ENCODE assay signal across 8 cellular contexts in the genomic region with DNA sequence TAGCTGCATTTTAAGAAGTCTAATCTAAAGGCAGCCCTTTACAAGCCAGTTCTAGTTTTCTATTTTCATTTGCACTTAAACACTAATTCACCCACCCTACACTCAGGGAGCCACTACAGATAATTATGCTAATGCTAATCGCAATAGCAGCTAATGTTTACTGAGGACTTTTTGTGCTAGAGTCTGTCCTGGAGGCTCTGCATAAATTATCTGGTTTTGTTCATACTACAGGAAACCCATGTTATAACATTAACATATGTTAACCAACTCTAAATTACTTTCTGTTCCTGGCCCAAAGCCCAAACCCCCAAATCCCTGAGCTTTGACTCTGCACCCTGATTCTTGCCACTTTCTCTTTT. TPM values are rescaled to one million over a fixed set of nuclear protein-coding genes. Genes with fewer than 3 reads are reported as not detected.
DNase-seq lines count a peak whose midpoint lies in the region; ATAC-seq and TF ChIP-seq lines count a peak whose summit lies in the region.

No MANE protein-coding gene starts in this region.

- in situ Hi-C loops in ACHN (cut with HindIII; ENCODE audit: low pct_ligation_motif_present, low pct_unique_long_range_greater_than_20kb, low sequenced_read_pairs) = no loop called here

- H3K36me3 Mint-ChIP-seq in HFFc6 (ENCODE audit: low read depth) (no peaks in the 10 kb centered on the region), WTC11 (no peaks in the 10 kb centered on the region)

- no peak overlapping the region for H3K27ac ChIP-seq in thymus (ENCODE audit: low read depth)

- 23% methylated on average over 1 of the region's 1 CpG for WGBS in thymus

- peaks cover 21% of the 10 kb centered on the region for H3K4me1 Mint-ChIP-seq in HFFc6 (ENCODE audit: low read depth)
- peaks cover 23% of the 10 kb centered on the region for H3K4me1 Mint-ChIP-seq in WTC11

- no peaks in the 10 kb centered on the region for H3K36me3 ChIP-seq in thymus (ENCODE audit: control insufficient read depth, insufficient read depth)

- peak overlapping the region; percentile 87 for H3K4me3 Mint-ChIP-seq in HFFc6
- peak overlapping the region; percentile 86 for H3K4me3 Mint-ChIP-seq in WTC11

- H3K27ac Mint-ChIP-seq in HFFc6 (no peak overlapping the region), WTC11 (no peak overlapping the region)

- POLR2A ChIA-PET in WTC11 (lab: Charles Lee) = no interaction called here

- H3K4me1 ChIP-seq in thymus (ENCODE audit: control insufficient read depth, insufficient read depth, low read length) = no peaks in the 10 kb centered on the region

- H3K27me3 Mint-ChIP-seq in HFFc6 (ENCODE audit: insufficient read depth) (peaks cover 3% of the 10 kb centered on the region; the same call in 1 of the 2 replicates), WTC11 (ENCODE audit: low read depth) (peaks cover 12% of the 10 kb centered on the region)

- CTCF ChIA-PET in WTC11 (lab: Charles Lee) = interaction anchor here (1.3 kb wide), 1 partner anchor 8 kb away, joined by 5 read pairs; no protein-coding TSS in a partner anchor

- H3K4me3 ChIP-seq in GM08714 (ENCODE audit: low read length) (peak overlapping the region; percentile 53; the same call in 1 of the 2 replicates), iPS-18c (ENCODE audit: insufficient read depth, low read depth, low read length) (peak overlapping the region; percentile 70), thymus (ENCODE audit: low read length) (peak overlapping the region; percentile 51)

- no peak for DNase-seq in HFFc6
- DNase-seq in WTC11 (ENCODE audit: low spot score) = no peak
- DNase-seq in activated effector memory CD4-positive, alpha-beta T cell treated with anti-CD3 and anti-CD28 coated beads, Interleukin-2, amount 50 U/mL, for 16 hours = no peak
- no peak for DNase-seq in ACHN
- no peak for DNase-seq in SKM-1 treated with dmso at 0.1 percent for 144 hours (lab: John Stamatoyannopoulos, UW; ENCODE audit: unreplicated experiment)

- H3K9me3 Mint-ChIP-seq in HFFc6 = no peaks in the 10 kb centered on the region
- H3K9me3 Mint-ChIP-seq in WTC11 = no peaks in the 10 kb centered on the region

- H3K27me3 ChIP-seq in thymus (ENCODE audit: control insufficient read depth, insufficient read depth) = no peaks in the 10 kb centered on the region

- H3K9me3 ChIP-seq in iPS-18c (ENCODE audit: control insufficient read depth, insufficient read depth, low read length) (no peaks in the 10 kb centered on the region), thymus (ENCODE audit: control insufficient read depth) (no peaks in the 10 kb centered on the region)

- TF ChIP-seq CTCF in HFFc6 (IDR thresholded peaks at IDR 0.05) (no peak), WTC11 (IDR thresholded peaks at IDR 0.05) (no peak)

- no peak for ATAC-seq in WTC11

TF ChIP-seq in WTC11, 78 proteins besides CTCF, POLR2A, EP300 and RAD21:
- no peak for TF ChIP-seq ZNF416 (CRISPR knock-in tag; IDR thresholded peaks at IDR 0.05)
- TF ChIP-seq, protein P1, sequence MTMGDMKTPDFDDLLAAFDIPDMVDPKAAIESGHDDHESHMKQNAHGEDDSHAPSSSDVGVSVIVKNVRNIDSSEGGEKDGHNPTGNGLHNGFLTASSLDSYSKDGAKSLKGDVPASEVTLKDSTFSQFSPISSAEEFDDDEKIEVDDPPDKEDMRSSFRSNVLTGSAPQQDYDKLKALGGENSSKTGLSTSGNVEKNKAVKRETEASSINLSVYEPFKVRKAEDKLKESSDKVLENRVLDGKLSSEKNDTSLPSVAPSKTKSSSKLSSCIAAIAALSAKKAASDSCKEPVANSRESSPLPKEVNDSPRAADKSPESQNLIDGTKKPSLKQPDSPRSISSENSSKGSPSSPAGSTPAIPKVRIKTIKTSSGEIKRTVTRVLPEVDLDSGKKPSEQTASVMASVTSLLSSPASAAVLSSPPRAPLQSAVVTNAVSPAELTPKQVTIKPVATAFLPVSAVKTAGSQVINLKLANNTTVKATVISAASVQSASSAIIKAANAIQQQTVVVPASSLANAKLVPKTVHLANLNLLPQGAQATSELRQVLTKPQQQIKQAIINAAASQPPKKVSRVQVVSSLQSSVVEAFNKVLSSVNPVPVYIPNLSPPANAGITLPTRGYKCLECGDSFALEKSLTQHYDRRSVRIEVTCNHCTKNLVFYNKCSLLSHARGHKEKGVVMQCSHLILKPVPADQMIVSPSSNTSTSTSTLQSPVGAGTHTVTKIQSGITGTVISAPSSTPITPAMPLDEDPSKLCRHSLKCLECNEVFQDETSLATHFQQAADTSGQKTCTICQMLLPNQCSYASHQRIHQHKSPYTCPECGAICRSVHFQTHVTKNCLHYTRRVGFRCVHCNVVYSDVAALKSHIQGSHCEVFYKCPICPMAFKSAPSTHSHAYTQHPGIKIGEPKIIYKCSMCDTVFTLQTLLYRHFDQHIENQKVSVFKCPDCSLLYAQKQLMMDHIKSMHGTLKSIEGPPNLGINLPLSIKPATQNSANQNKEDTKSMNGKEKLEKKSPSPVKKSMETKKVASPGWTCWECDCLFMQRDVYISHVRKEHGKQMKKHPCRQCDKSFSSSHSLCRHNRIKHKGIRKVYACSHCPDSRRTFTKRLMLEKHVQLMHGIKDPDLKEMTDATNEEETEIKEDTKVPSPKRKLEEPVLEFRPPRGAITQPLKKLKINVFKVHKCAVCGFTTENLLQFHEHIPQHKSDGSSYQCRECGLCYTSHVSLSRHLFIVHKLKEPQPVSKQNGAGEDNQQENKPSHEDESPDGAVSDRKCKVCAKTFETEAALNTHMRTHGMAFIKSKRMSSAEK (CRISPR knock-in tag; IDR thresholded peaks at IDR 0.05; ENCODE audit: borderline replicate concordance) = no peak
- TF ChIP-seq TP53 (CRISPR knock-in tag; IDR thresholded peaks at IDR 0.05) = no peak
- TF ChIP-seq ZNF219 (CRISPR knock-in tag; IDR thresholded peaks at IDR 0.05; ENCODE audit: borderline replicate concordance) = no peak
- TF ChIP-seq, protein P2, sequence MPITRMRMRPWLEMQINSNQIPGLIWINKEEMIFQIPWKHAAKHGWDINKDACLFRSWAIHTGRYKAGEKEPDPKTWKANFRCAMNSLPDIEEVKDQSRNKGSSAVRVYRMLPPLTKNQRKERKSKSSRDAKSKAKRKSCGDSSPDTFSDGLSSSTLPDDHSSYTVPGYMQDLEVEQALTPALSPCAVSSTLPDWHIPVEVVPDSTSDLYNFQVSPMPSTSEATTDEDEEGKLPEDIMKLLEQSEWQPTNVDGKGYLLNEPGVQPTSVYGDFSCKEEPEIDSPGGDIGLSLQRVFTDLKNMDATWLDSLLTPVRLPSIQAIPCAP (CRISPR knock-in tag; IDR thresholded peaks at IDR 0.05) = no peak

RNA-seq across cellular contexts. Expression of a gene that starts 0.5 kb away (rescaled TPM):
- total RNA-seq in HFFc6 (2021; fragmentation: NEBNext Ultra II Directional; extraction: Animal tissue kit (Norgen Biotek cat#: 25700)) = under 1 TPM in 5 of 6 experiments, not detected in 1; 0.07 to 0.52 (median 0.18) TPM
- total RNA-seq in WTC11 (2021) = 3.0 to 5.0 TPM (median 4.4 TPM) in 3 replicates
- polyA plus RNA-seq in thymus = 7.6 TPM
